ENCODE assay signal across 17 cellular contexts in genomic region chr14:52286659-52287649, GRCh38. TPM values are rescaled to one million over a fixed set of nuclear protein-coding genes. Genes with fewer than 3 reads are reported as not detected.
A peak's percentile ranks its signal among the peaks of the same experiment; 100 is the strongest.
DNase-seq lines count a peak whose midpoint lies in the region; ATAC-seq, FAIRE-seq and TF ChIP-seq lines count a peak whose summit lies in the region.
"Had no signal": no experiment of that assay in that cellular context is flagged by ENCODE, and none has a peak within 500 bp of the region (broad histone marks: within the 10 kb centered on the region; RNA-seq: fewer than 3 reads in every experiment).

No MANE protein-coding gene starts in this region.

- no peak overlapping the region for H3K4me3 ChIP-seq in H1 (ENCODE audit: extremely low read depth in 1 of 4, insufficient read depth in 2 of 4, low read depth in 3 of 4, low read length in 4 of 4)
- H3K4me3 ChIP-seq in tibial nerve, result no peak overlapping the region
- H3K4me3 ChIP-seq: adrenal gland, HAP-1, MG63, SJSA1 had no signal

- no peaks in the 10 kb centered on the region for H3K27me3 ChIP-seq in H1 (replicated peaks in 1 of 4; ENCODE audit: control insufficient read depth in 3 of 4, extremely low read depth in 1 of 4, insufficient read depth in 3 of 4, low read length in 3 of 4)
- no peaks in the 10 kb centered on the region for H3K27me3 ChIP-seq in tibial nerve
- H3K27me3 ChIP-seq: MG63, SJSA1 had no signal

- no peaks in the 10 kb centered on the region for H3K9me3 Mint-ChIP-seq in activated CD8-positive, alpha-beta memory T cell treated with anti-CD3 and anti-CD28 coated beads, Interleukin-2, amount 10 ng/mL, durations not matched to agents 7 days and 5 days (ENCODE audit: low read depth)

- H3K18ac ChIP-seq in H1 (ENCODE audit: extremely low read depth, low read length), result no peak overlapping the region

- FAIRE-seq in H1 (lab: Jason Lieb, UNC), result no peak
- FAIRE-seq: D721Med had no signal

- ATAC-seq in activated CD8-positive, alpha-beta memory T cell treated with anti-CD3 and anti-CD28 coated beads, Interleukin-2, amount 10 ng/mL, durations not matched to agents 7 days and 5 days, result peak; percentile 20
- peak; percentile 75 for ATAC-seq in T-helper 17 cell

- H2AK5ac ChIP-seq in H1 (ENCODE audit: low read depth, low read length), result no peak overlapping the region

- no peak overlapping the region for H3K9ac ChIP-seq in H1 (replicated peaks in 1 of 4; ENCODE audit: extremely low read depth in 1 of 4, low read depth in 3 of 4, low read length in 3 of 4)

- TF ChIP-seq EP300 in H1 (IDR thresholded peaks at IDR 0.05; ENCODE audit: borderline replicate concordance in 1 of 2, low read depth in 2 of 2, low read length in 2 of 2) (no peak), tibial nerve (IDR thresholded peaks at IDR 0.05) (no peak)

- no peak overlapping the region for H3K4me3 Mint-ChIP-seq in activated CD8-positive, alpha-beta memory T cell treated with anti-CD3 and anti-CD28 coated beads, Interleukin-2, amount 10 ng/mL, durations not matched to agents 7 days and 5 days
- peak overlapping the region; percentile 76 for H3K4me3 Mint-ChIP-seq in T-helper 17 cell

- 0 out of 2 replicates have a peak overlapping the region, but pooled peaks have one; percentile 23 for H2BK15ac ChIP-seq in H1 (ENCODE audit: low read length)

- H3K36me3 ChIP-seq in H1 (ENCODE audit: control insufficient read depth in 2 of 4, insufficient read depth in 4 of 4, low read length in 3 of 4), result no peaks in the 10 kb centered on the region
- H3K36me3 ChIP-seq in tibial nerve, result no peaks in the 10 kb centered on the region
- H3K36me3 ChIP-seq: adrenal gland, HAP-1, MG63, SJSA1 had no signal

- H3K14ac ChIP-seq in H1 (ENCODE audit: insufficient read length), result no peak overlapping the region

- H3K79me1 ChIP-seq in H1 (ENCODE audit: low read depth, low read length), result no peaks in the 10 kb centered on the region

- no peak overlapping the region for H3K56ac ChIP-seq in H1 (replicated peaks; ENCODE audit: insufficient read length, low read depth, low read length)

- no peak overlapping the region for H3K4ac ChIP-seq in H1 (replicated peaks; ENCODE audit: insufficient read length, low read depth, low read length)

- H2BK12ac ChIP-seq in H1 (ENCODE audit: low read depth, low read length), result no peak overlapping the region

- H4K8ac ChIP-seq in H1 (ENCODE audit: extremely low read depth, insufficient read depth, low read length), result no peak overlapping the region

- TF ChIP-seq CTCF in H1 (IDR thresholded peaks at IDR 0.05; ENCODE audit: control extremely low read depth in 1 of 3, insufficient read depth in 1 of 3, low read depth in 1 of 3, low read length in 3 of 3), result no peak
- TF ChIP-seq CTCF in tibial nerve (IDR thresholded peaks at IDR 0.05), result no peak

- H3K27ac Mint-ChIP-seq in activated CD8-positive, alpha-beta memory T cell treated with anti-CD3 and anti-CD28 coated beads, Interleukin-2, amount 10 ng/mL, durations not matched to agents 7 days and 5 days, result peak overlapping the region; percentile 53
- H3K27ac Mint-ChIP-seq in T-helper 17 cell, result peak overlapping the region; percentile 85

- H3K9me3 ChIP-seq in T-helper 17 cell (ENCODE audit: control insufficient read depth, low read length, poor library complexity, severe bottlenecking) (no peaks in the 10 kb centered on the region), H1 (ENCODE audit: insufficient read depth in 2 of 2, low read depth in 1 of 2, low read length in 1 of 2) (no peaks in the 10 kb centered on the region), tibial nerve (no peaks in the 10 kb centered on the region)
- H3K9me3 ChIP-seq: adrenal gland, HAP-1, MG63, SJSA1 had no signal

- H3K4me2 ChIP-seq in H1 (ENCODE audit: insufficient read depth in 1 of 2, low read depth in 2 of 2, low read length in 2 of 2), result no peak overlapping the region

- CTCF ChIA-PET in activated CD8-positive, alpha-beta memory T cell treated with anti-CD3 and anti-CD28 coated beads, Interleukin-2, amount 10 ng/mL, durations not matched to agents 7 days and 5 days (lab: Charles Lee), result interaction anchor here (2.8 kb wide), 1 partner anchor 13 kb away, joined by 10 read pairs; no protein-coding TSS in a partner anchor
- CTCF ChIA-PET in H1 (lab: Charles Lee; ENCODE audit: partially characterized antibody), result interaction anchor here (0.6 to 2.0 kb wide), 5 partner anchors 12 to 291 kb away, joined by 3 to 5 read pairs (median 3); no protein-coding TSS in a partner anchor

- no peak overlapping the region for H3K23ac ChIP-seq in H1 (ENCODE audit: insufficient read length)

- H3K27ac ChIP-seq in H1 (ENCODE audit: low read depth, low read length) (no peak overlapping the region), tibial nerve (no peak overlapping the region)
- H3K27ac ChIP-seq: adrenal gland, SJSA1 had no signal

- H3K36me3 Mint-ChIP-seq in activated CD8-positive, alpha-beta memory T cell treated with anti-CD3 and anti-CD28 coated beads, Interleukin-2, amount 10 ng/mL, durations not matched to agents 7 days and 5 days, result peaks cover 6% of the 10 kb centered on the region
- H3K36me3 Mint-ChIP-seq in T-helper 17 cell (ENCODE audit: low read depth), result peaks cover 4% of the 10 kb centered on the region

- DNase-seq in activated CD8-positive, alpha-beta memory T cell treated with anti-CD3 and anti-CD28 coated beads, Interleukin-2, amount 10 ng/mL, durations not matched to agents 7 days and 5 days, result no peak
- DNase-seq in activated CD8-positive, alpha-beta memory T cell treated with anti-CD3 and anti-CD28 coated beads, Interleukin-2, amount 50 U/mL, for 4 hours, result no peak
- DNase-seq in T-helper 17 cell (no peak), H1 (ENCODE audit: low read depth in 1 of 2, low spot score in 2 of 2) (peak in 1 of 2 experiments; percentile 16), pons (ENCODE audit: low spot score) (peak; percentile 36), amygdala (lab: John Stamatoyannopoulos, UW) (no peak), tibial nerve (ENCODE audit: low spot score in 2 of 2) (no peak), T1000 (lab: John Stamatoyannopoulos, UW) (no peak)
- DNase-seq: adrenal gland, MG63, NCI-H1930, occipital lobe had no signal

- H4K91ac ChIP-seq in H1 (replicated peaks; ENCODE audit: insufficient read length, low read length), result no peak overlapping the region

- H4K5ac ChIP-seq in H1 (ENCODE audit: insufficient read length, low read depth, low read length), result no peak overlapping the region

- WGBS in H1 (ENCODE audit: extremely low coverage in 1 of 2, insufficient coverage in 1 of 2, insufficient read length in 1 of 2, insufficient replicate concordance in 2 of 2, low coverage in 1 of 2, low lambda C conversion rate in 2 of 2, missing lambda C conversion rate in 1 of 2), 2 experiments, result 92% methylated on average over 4 of the region's 4 CpGs; no CpG with 5 or more reads in 1 of the 2 experiments
- WGBS in tibial nerve, 2 donors, result 59 to 62% methylated on average over 4 of the region's 4 CpGs

- TF ChIP-seq POLR2A in H1 (IDR thresholded peaks at IDR 0.05; ENCODE audit: control extremely low read depth in 1 of 2, low read depth in 2 of 2, low read length in 2 of 2), result no peak
- TF ChIP-seq POLR2A in tibial nerve (IDR thresholded peaks at IDR 0.05), result no peak

- no peaks in the 10 kb centered on the region for H4K20me1 ChIP-seq in H1 (replicated peaks in 1 of 2; ENCODE audit: control insufficient read depth in 1 of 2, insufficient read depth in 2 of 2, low read length in 2 of 2)

- H2BK120ac ChIP-seq in H1 (replicated peaks; ENCODE audit: low read depth, low read length), result no peak overlapping the region

- POLR2A ChIA-PET in H1 (lab: Charles Lee; ENCODE audit: partially characterized antibody), result interaction anchor here (0.7 kb wide), 1 partner anchor 23 kb away, joined by 3 read pairs; no protein-coding TSS in a partner anchor

- TF ChIP-seq RAD21 in H1 (IDR thresholded peaks at IDR 0.05 in 1 of 2, conservative IDR thresholded peaks at IDR 0.05 in 1 of 2; ENCODE audit: low read depth in 2 of 2, low read length in 2 of 2), result no peak

- no peaks in the 10 kb centered on the region for H3K4me1 ChIP-seq in H1 (replicated peaks in 1 of 4; ENCODE audit: control insufficient read depth in 3 of 4, insufficient read depth in 4 of 4, low read length in 3 of 4)
- H3K4me1 ChIP-seq in tibial nerve, result no peaks in the 10 kb centered on the region
- H3K4me1 ChIP-seq: adrenal gland, HAP-1, SJSA1 had no signal

- H2BK5ac ChIP-seq in H1 (ENCODE audit: low read depth, low read length), result no peak overlapping the region

- H3K79me2 ChIP-seq in H1 (ENCODE audit: control insufficient read depth in 1 of 2, insufficient read depth in 2 of 2, low read length in 2 of 2), result no peaks in the 10 kb centered on the region

- no peak overlapping the region for H2BK20ac ChIP-seq in H1 (ENCODE audit: low read length)

- no peak overlapping the region for H2AFZ ChIP-seq in H1 (ENCODE audit: low read length)

- no peaks in the 10 kb centered on the region; the same call in 1 of the 2 replicates for H3K23me2 ChIP-seq in H1 (ENCODE audit: low read depth, low read length)

- H3K4me1 Mint-ChIP-seq in activated CD8-positive, alpha-beta memory T cell treated with anti-CD3 and anti-CD28 coated beads, Interleukin-2, amount 10 ng/mL, durations not matched to agents 7 days and 5 days, result peaks cover 27% of the 10 kb centered on the region
- peaks cover 29% of the 10 kb centered on the region for H3K4me1 Mint-ChIP-seq in T-helper 17 cell

- no peaks in the 10 kb centered on the region for H3K27me3 Mint-ChIP-seq in activated CD8-positive, alpha-beta memory T cell treated with anti-CD3 and anti-CD28 coated beads, Interleukin-2, amount 10 ng/mL, durations not matched to agents 7 days and 5 days
- H3K27me3 Mint-ChIP-seq in T-helper 17 cell, result no peaks in the 10 kb centered on the region

RNA-seq across cellular contexts. Expression of gene PTGDR, which starts 19.5 kb away (rescaled TPM):
- 1 to 10 TPM in 1 of 2 experiments, under 1 TPM in 1; 0.07 to 1.7 TPM for total RNA-seq in activated CD8-positive, alpha-beta memory T cell treated with anti-CD3 and anti-CD28 coated beads, Interleukin-2, amount 10 ng/mL, durations not matched to agents 7 days and 5 days
- total RNA-seq in T-helper 17 cell, result 1 to 10 TPM; 2.5 to 3.7 TPM
- total RNA-seq in H1 (2021; fragmentation: NEBNext Ultra II Directional; extraction: Animal tissue kit (Norgen Biotek cat#: 25700)), result 0.21 and 0.22 TPM in 2 replicates
- polyA plus RNA-seq in H1 (2011; rRNA removed), result 0.64 and 0.83 TPM in 2 replicates
- 0.32 TPM for polyA plus RNA-seq in H1 (2011; cell fraction: cytosol; rRNA removed)
- 1.2 TPM for polyA plus RNA-seq in H1 (2011; cell fraction: nucleus; rRNA removed)
- polyA plus RNA-seq in H1 (2012, experiment 1 of 2), result 0.28 to 0.71 TPM (median 0.36 TPM) in 4 replicates
- polyA plus RNA-seq in H1 (2012, experiment 2 of 2), result 0.14 TPM
- polyA plus RNA-seq in H1 (2013, experiment 1 of 2), result 0.22 TPM
- 0.22 TPM for polyA plus RNA-seq in H1 (2013, experiment 2 of 2)
- polyA minus RNA-seq in H1 (2011; rRNA and poly(A)+ RNA removed), result 0.28 and 0.32 TPM in 2 replicates
- polyA minus RNA-seq in H1 (2011; cell fraction: cytosol; rRNA and poly(A)+ RNA removed), result not detected
- polyA minus RNA-seq in H1 (2011; cell fraction: nucleus; rRNA and poly(A)+ RNA removed), result 2.4 TPM
- 1 to 10 TPM; 2.7 to 7.4 (median 6.4) TPM for total RNA-seq in tibial nerve
- total RNA-seq: NCI-H460, OCI-LY7, SJSA1 had no signal

RNA-seq across cellular contexts. Expression of gene PTGER2, which starts 27.2 kb away (rescaled TPM):
- 100 to 1,000 TPM in 1 of 2 experiments, 10 to 100 TPM in 1; 97.6 to 117 TPM for total RNA-seq in activated CD8-positive, alpha-beta memory T cell treated with anti-CD3 and anti-CD28 coated beads, Interleukin-2, amount 10 ng/mL, durations not matched to agents 7 days and 5 days
- total RNA-seq in T-helper 17 cell, result 10 to 100 TPM; 40.5 to 52.1 TPM
- total RNA-seq in H1 (2021; fragmentation: NEBNext Ultra II Directional; extraction: Animal tissue kit (Norgen Biotek cat#: 25700)), result 1.2 TPM in 2 replicates
- polyA plus RNA-seq in H1 (2011; rRNA removed), result 1.2 and 1.4 TPM in 2 replicates
- 0.84 TPM for polyA plus RNA-seq in H1 (2011; cell fraction: cytosol; rRNA removed)
- 0.68 TPM for polyA plus RNA-seq in H1 (2011; cell fraction: nucleus; rRNA removed)
- polyA plus RNA-seq in H1 (2012, experiment 1 of 2), result 0.64 to 1.9 TPM (median 0.91 TPM) in 4 replicates
- 0.41 TPM for polyA plus RNA-seq in H1 (2012, experiment 2 of 2)
- polyA plus RNA-seq in H1 (2013, experiment 1 of 2), result 0.85 TPM
- polyA plus RNA-seq in H1 (2013, experiment 2 of 2), result 0.99 TPM
- polyA minus RNA-seq in H1 (2011; rRNA and poly(A)+ RNA removed), result 0.50 and 0.85 TPM in 2 replicates
- 1.4 TPM for polyA minus RNA-seq in H1 (2011; cell fraction: cytosol; rRNA and poly(A)+ RNA removed)
- polyA minus RNA-seq in H1 (2011; cell fraction: nucleus; rRNA and poly(A)+ RNA removed), result 0.90 TPM
- total RNA-seq in tibial nerve, result 10 to 100 TPM in 1 of 4 donors, 1 to 10 TPM in 3; 2.1 to 14.4 (median 4.0) TPM
- total RNA-seq: occipital lobe, OCI-LY7 had no signal
